9 cellular contexts compared by ENCODE assay signal in the genomic region with DNA sequence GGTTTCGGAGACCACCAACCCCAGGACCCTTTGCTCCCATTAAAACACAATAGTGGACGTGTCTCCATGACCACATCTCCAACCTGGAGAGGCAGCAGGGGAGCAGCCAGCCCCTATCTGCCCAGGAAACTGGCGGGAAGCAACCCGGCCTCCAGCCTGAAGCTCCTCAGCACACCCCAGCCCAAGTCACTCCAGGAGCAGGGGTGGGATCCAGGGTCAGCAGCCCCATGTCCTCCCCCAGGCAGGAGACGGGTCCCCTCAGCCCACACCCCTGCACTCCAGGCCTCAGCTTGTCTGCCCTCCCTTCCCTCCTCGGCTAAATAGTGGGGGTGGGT. TPM values are rescaled to one million over a fixed set of nuclear protein-coding genes. Genes with fewer than 3 reads are reported as not detected.
A peak's percentile ranks its signal among the peaks of the same experiment; 100 is the strongest.
DNase-seq lines count a peak whose midpoint lies in the region; ATAC-seq and TF ChIP-seq lines count a peak whose summit lies in the region.
"Had no signal": no experiment of that assay in that cellular context is flagged by ENCODE, and none has a peak within 500 bp of the region (broad histone marks: within the 10 kb centered on the region; RNA-seq: fewer than 3 reads in every experiment).

No MANE protein-coding gene starts in this region.

- peak overlapping the region; percentile 90 for H3K4me3 Mint-ChIP-seq in T-helper 1 cell treated with Interleukin-12 subunit alpha and Interleukin-12 subunit beta and Interleukin-4 antibody, amounts not matched to agents 30 μg/mL and 1 μg/mL, for 36 hours
- peak overlapping the region; percentile 88 for H3K4me3 Mint-ChIP-seq in stimulated activated effector memory CD8-positive, alpha-beta T cell treated with anti-CD3 and anti-CD28 coated beads, Interleukin-12 subunit alpha, Interleukin-12 subunit beta, amount 100 ng/mL, for 72 hours

- POLR2A ChIA-PET in RWPE1 (lab: Yijun Ruan, JAX; ENCODE audit: low non-redundant PET), result interaction anchor here (1.0 to 1.4 kb wide), 2 partner anchors 15 to 32 kb away, joined by 3 to 5 read pairs; no protein-coding TSS in a partner anchor

- peaks cover 21% of the 10 kb centered on the region for H3K36me3 Mint-ChIP-seq in T-helper 1 cell treated with Interleukin-12 subunit alpha and Interleukin-12 subunit beta and Interleukin-4 antibody, amounts not matched to agents 30 μg/mL and 1 μg/mL, for 36 hours (ENCODE audit: low read depth)
- H3K36me3 Mint-ChIP-seq in stimulated activated effector memory CD8-positive, alpha-beta T cell treated with anti-CD3 and anti-CD28 coated beads, Interleukin-12 subunit alpha, Interleukin-12 subunit beta, amount 100 ng/mL, for 72 hours, result peaks cover 53% of the 10 kb centered on the region

- CTCF ChIA-PET in RWPE1 (lab: Yijun Ruan, JAX), result interaction anchor here (0.7 to 1.1 kb wide), 2 partner anchors 29 to 32 kb away, joined by 3 to 5 read pairs; no protein-coding TSS in a partner anchor

- DNase-seq in T-helper 1 cell (no peak), RWPE1 (ENCODE audit: low spot score) (no peak), foreskin keratinocyte (no peak), SHP77 treated with DMSO at 0.1 percent for 48 hours (lab: John Stamatoyannopoulos, UW) (no peak), NCI-H446 (lab: John Stamatoyannopoulos, UW) (no peak)
- DNase-seq in stimulated activated effector memory CD8-positive, alpha-beta T cell treated with anti-CD3 and anti-CD28 coated beads, Interleukin-12 subunit alpha, Interleukin-12 subunit beta, amount 100 ng/mL, for 72 hours (ENCODE audit: low spot score in 2 of 2), result peak in 1 of 2 donors; percentile 64

- no peak for TF ChIP-seq CTCF in RWPE1 (conservative IDR thresholded peaks at IDR 0.05; ENCODE audit: low read depth)
- no peak for TF ChIP-seq CTCF in foreskin keratinocyte (conservative IDR thresholded peaks at IDR 0.05)

- H3K27ac ChIP-seq in RWPE1, result peak overlapping the region; percentile 33; the same call in 1 of the 2 replicates
- peak overlapping the region; percentile 97 for H3K27ac ChIP-seq in foreskin keratinocyte

- H3K9me3 Mint-ChIP-seq in T-helper 1 cell treated with Interleukin-12 subunit alpha and Interleukin-12 subunit beta and Interleukin-4 antibody, amounts not matched to agents 30 μg/mL and 1 μg/mL, for 36 hours, result no peaks in the 10 kb centered on the region
- H3K9me3 Mint-ChIP-seq in stimulated activated effector memory CD8-positive, alpha-beta T cell treated with anti-CD3 and anti-CD28 coated beads, Interleukin-12 subunit alpha, Interleukin-12 subunit beta, amount 100 ng/mL, for 72 hours, result no peaks in the 10 kb centered on the region

- H3K27me3 Mint-ChIP-seq in T-helper 1 cell treated with Interleukin-12 subunit alpha and Interleukin-12 subunit beta and Interleukin-4 antibody, amounts not matched to agents 30 μg/mL and 1 μg/mL, for 36 hours (ENCODE audit: low read depth), result no peaks in the 10 kb centered on the region

- ATAC-seq in foreskin keratinocyte (peak; percentile 0), HG02884 (IDR thresholded peaks at IDR 0.05; ENCODE audit: unreplicated experiment) (no peak)
- no peak for ATAC-seq in stimulated activated effector memory CD8-positive, alpha-beta T cell treated with anti-CD3 and anti-CD28 coated beads, Interleukin-12 subunit alpha, Interleukin-12 subunit beta, amount 100 ng/mL, for 72 hours

- peaks cover 17% of the 10 kb centered on the region for H3K4me1 Mint-ChIP-seq in T-helper 1 cell treated with Interleukin-12 subunit alpha and Interleukin-12 subunit beta and Interleukin-4 antibody, amounts not matched to agents 30 μg/mL and 1 μg/mL, for 36 hours (ENCODE audit: low read depth)
- H3K4me1 Mint-ChIP-seq in stimulated activated effector memory CD8-positive, alpha-beta T cell treated with anti-CD3 and anti-CD28 coated beads, Interleukin-12 subunit alpha, Interleukin-12 subunit beta, amount 100 ng/mL, for 72 hours, result peaks cover 36% of the 10 kb centered on the region

- H3K27me3 ChIP-seq in foreskin keratinocyte, result no peaks in the 10 kb centered on the region

- H3K4me1 ChIP-seq in foreskin keratinocyte, result peaks cover 12% of the 10 kb centered on the region

- H3K27ac Mint-ChIP-seq in T-helper 1 cell treated with Interleukin-12 subunit alpha and Interleukin-12 subunit beta and Interleukin-4 antibody, amounts not matched to agents 30 μg/mL and 1 μg/mL, for 36 hours, result peak overlapping the region; percentile 90
- peak overlapping the region; percentile 88 for H3K27ac Mint-ChIP-seq in stimulated activated effector memory CD8-positive, alpha-beta T cell treated with anti-CD3 and anti-CD28 coated beads, Interleukin-12 subunit alpha, Interleukin-12 subunit beta, amount 100 ng/mL, for 72 hours

RNA-seq across cellular contexts. Expression of a gene that starts 0.6 kb away (rescaled TPM):
- total RNA-seq in foreskin keratinocyte, result 137 and 180 TPM in 2 replicates
- polyA plus RNA-seq in foreskin keratinocyte, result 94.3 and 134 TPM in 2 replicates

RNA-seq across cellular contexts. Expression of a gene that starts 32.6 kb away (rescaled TPM):
- 64.9 and 68.1 TPM in 2 replicates for total RNA-seq in foreskin keratinocyte
- 84.2 and 88.8 TPM in 2 replicates for polyA plus RNA-seq in foreskin keratinocyte

RNA-seq across cellular contexts. Expression of a gene that starts 32.6 kb away (rescaled TPM):
- 42.3 and 50.3 TPM in 2 replicates for total RNA-seq in foreskin keratinocyte
- 42.9 and 54.1 TPM in 2 replicates for polyA plus RNA-seq in foreskin keratinocyte

RNA-seq across cellular contexts. Expression of a gene that starts 38.4 kb away (rescaled TPM):
- not detected in 2 replicates for total RNA-seq in foreskin keratinocyte
- not detected in 2 replicates for polyA plus RNA-seq in foreskin keratinocyte
- total RNA-seq: RPMI7951 had no signal

RNA-seq across cellular contexts. Expression of a gene that starts 46.0 kb away (rescaled TPM):
- not detected in 2 replicates for total RNA-seq in foreskin keratinocyte
- polyA plus RNA-seq in foreskin keratinocyte, result not detected in 2 replicates
- total RNA-seq: RPMI7951 had no signal
